ENCODE assay signal across 8 cellular contexts in the genomic region with DNA sequence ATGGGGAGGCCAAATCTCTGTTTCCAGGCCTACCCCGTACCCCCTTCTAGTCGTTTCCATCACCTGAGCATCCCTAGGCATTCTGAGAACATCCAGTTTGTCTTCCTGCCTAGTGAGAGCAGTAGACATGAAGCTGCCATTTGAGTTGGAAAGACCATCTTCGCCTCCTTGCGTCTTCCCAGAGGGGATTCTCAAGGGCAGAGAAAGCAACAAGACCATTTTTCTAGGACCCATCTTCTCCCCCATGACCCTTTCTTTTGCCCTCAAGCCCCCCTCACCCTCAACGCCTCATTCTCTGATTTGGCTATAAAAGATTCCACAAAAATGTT.
DNase-seq lines count a peak whose midpoint lies in the region; ATAC-seq and TF ChIP-seq lines count a peak whose summit lies in the region.

No MANE protein-coding gene starts in this region.

- no peak overlapping the region for H2AFZ ChIP-seq in PC-3 (ENCODE audit: low read length)

- no peaks in the 10 kb centered on the region for H3K27me3 ChIP-seq in CD8-positive, alpha-beta memory T cell (ENCODE audit: insufficient read depth, low read length, poor library complexity, severe bottlenecking)
- no peaks in the 10 kb centered on the region for H3K27me3 ChIP-seq in PC-3 (ENCODE audit: low read length)
- no peaks in the 10 kb centered on the region for H3K27me3 ChIP-seq in sigmoid colon

- no peak for TF ChIP-seq EP300 in sigmoid colon (IDR thresholded peaks at IDR 0.05)

- H4K20me1 ChIP-seq in PC-3 (ENCODE audit: low read length), result no peaks in the 10 kb centered on the region

- H3K9ac ChIP-seq in PC-3 (ENCODE audit: low read length), result peak overlapping the region; percentile 35; the same call in 1 of the 2 replicates

- H3K27ac ChIP-seq in CD8-positive, alpha-beta memory T cell (ENCODE audit: low read depth, low read length), result peak overlapping the region; percentile 65
- H3K27ac ChIP-seq in PC-3 (ENCODE audit: low read length) (peak overlapping the region; percentile 74), sigmoid colon (peak overlapping the region; percentile 48 to 86 (median 65))

- H3K4me3 ChIP-seq in CD8-positive, alpha-beta memory T cell (ENCODE audit: low read length), result peak overlapping the region; percentile 65
- H3K4me3 ChIP-seq in PC-3 (ENCODE audit: low read length), result 0 out of 2 replicates have a peak overlapping the region, but pooled peaks have one; percentile 4
- peak overlapping the region in 1 of 4 donors; percentile 5 for H3K4me3 ChIP-seq in sigmoid colon

- CTCF ChIA-PET in CD8-positive, alpha-beta memory T cell (lab: Charles Lee), result interaction anchor here (1.0 kb wide), 1 partner anchor 153 kb away, joined by 3 read pairs; no protein-coding TSS in a partner anchor
- CTCF ChIA-PET in PC-3 (lab: Charles Lee), result no interaction called here

- peak overlapping the region; percentile 22; the same call in 1 of the 2 replicates for H3K4me2 ChIP-seq in PC-3 (ENCODE audit: low read length)

- no peak for DNase-seq in CD8-positive, alpha-beta memory T cell
- DNase-seq in PC-3, result no peak
- peak in 1 of 3 experiments; percentile 8 for DNase-seq in effector memory CD8-positive, alpha-beta T cell
- DNase-seq in sigmoid colon, result no peak
- DNase-seq in DMS114 treated with DMSO at 0.1 percent for 48 hours (lab: John Stamatoyannopoulos, UW; ENCODE audit: unreplicated experiment), result no peak
- DNase-seq in EL, result no peak
- no peak for DNase-seq in SW480 (ENCODE audit: low spot score)

- peaks cover 3% of the 10 kb centered on the region for H3F3A ChIP-seq in PC-3 (ENCODE audit: low read length, unreplicated experiment)

- TF ChIP-seq CTCF in PC-3 (conservative IDR thresholded peaks at IDR 0.05; ENCODE audit: low read depth, low read length) (no peak), sigmoid colon (IDR thresholded peaks at IDR 0.05) (no peak)

- H3K4me3 Mint-ChIP-seq in CD8-positive, alpha-beta memory T cell, result peak overlapping the region; percentile 82 to 89 (median 86)
- H3K4me3 Mint-ChIP-seq in effector memory CD8-positive, alpha-beta T cell, result peak overlapping the region; percentile 88 to 89

- no peak for ATAC-seq in PC-3
- ATAC-seq in effector memory CD8-positive, alpha-beta T cell (replicated peaks), result no peak
- no peak for ATAC-seq in HG02970 (IDR thresholded peaks at IDR 0.05; ENCODE audit: low FRiP score, unreplicated experiment)

- H3K9me2 ChIP-seq in PC-3 (replicated peaks; ENCODE audit: low read length), result no peaks in the 10 kb centered on the region

- intact Hi-C loops in PC-3 (cut with micrococcal nuclease), result no loop called here
- intact Hi-C loops in sigmoid colon (cut with DNase I), result no loop called here

- peaks cover 0 to 2% (median 0%) of the 10 kb centered on the region in 5 donors for H3K9me3 Mint-ChIP-seq in CD8-positive, alpha-beta memory T cell
- H3K9me3 Mint-ChIP-seq in effector memory CD8-positive, alpha-beta T cell, result no peaks in the 10 kb centered on the region

- peaks cover 97% of the 10 kb centered on the region for H3K4me1 ChIP-seq in CD8-positive, alpha-beta memory T cell (ENCODE audit: insufficient read depth, low read length)
- H3K4me1 ChIP-seq in PC-3 (ENCODE audit: insufficient read depth, low read length), result peaks cover 40% of the 10 kb centered on the region
- H3K4me1 ChIP-seq in sigmoid colon, result peaks cover 0 to 62% (median 40%) of the 10 kb centered on the region in 4 donors

- peak overlapping the region; percentile 86 to 100 (median 99) for H3K27ac Mint-ChIP-seq in CD8-positive, alpha-beta memory T cell
- peak overlapping the region; percentile 100 for H3K27ac Mint-ChIP-seq in effector memory CD8-positive, alpha-beta T cell

- no TSS peak for BruUV-seq in PC-3 (replicated peaks; lab: Mats Ljungman, UMichigan)

- 82 to 89% methylated on average over 5 of the region's 5 CpGs for WGBS in sigmoid colon, 2 donors

- no peaks in the 10 kb centered on the region for H3K79me2 ChIP-seq in PC-3 (ENCODE audit: low read length)

- H3K36me3 Mint-ChIP-seq in CD8-positive, alpha-beta memory T cell, result peaks cover 0 to 15% (median 3%) of the 10 kb centered on the region in 3 donors
- peaks cover 41% of the 10 kb centered on the region for H3K36me3 Mint-ChIP-seq in effector memory CD8-positive, alpha-beta T cell (ENCODE audit: insufficient read depth)

- peaks cover 82 to 95% (median 95%) of the 10 kb centered on the region in 3 donors for H3K4me1 Mint-ChIP-seq in CD8-positive, alpha-beta memory T cell
- peaks cover 65 to 68% of the 10 kb centered on the region in 2 donors for H3K4me1 Mint-ChIP-seq in effector memory CD8-positive, alpha-beta T cell (ENCODE audit: low read depth in 2 of 2)

- POLR2A ChIA-PET in CD8-positive, alpha-beta memory T cell (lab: Charles Lee), result no interaction called here
- POLR2A ChIA-PET in PC-3 (lab: Charles Lee; ENCODE audit: unreplicated experiment), result no interaction called here

- TF ChIP-seq POLR2A in sigmoid colon (IDR thresholded peaks at IDR 0.05), result no peak

- H3K27me3 Mint-ChIP-seq in CD8-positive, alpha-beta memory T cell, result peaks cover 0 to 7% of the 10 kb centered on the region in 2 donors
- no peaks in the 10 kb centered on the region for H3K27me3 Mint-ChIP-seq in effector memory CD8-positive, alpha-beta T cell

- no peaks in the 10 kb centered on the region for H3K36me3 ChIP-seq in CD8-positive, alpha-beta memory T cell (ENCODE audit: insufficient read depth, low read length)
- H3K36me3 ChIP-seq in PC-3 (ENCODE audit: low read depth, low read length) (peaks cover 5% of the 10 kb centered on the region; the same call in 1 of the 2 replicates), sigmoid colon (peaks cover 0 to 20% (median 0%) of the 10 kb centered on the region in 4 donors)

- H3K9me3 ChIP-seq in CD8-positive, alpha-beta memory T cell (ENCODE audit: low read length), result no peaks in the 10 kb centered on the region
- no peaks in the 10 kb centered on the region for H3K9me3 ChIP-seq in PC-3 (ENCODE audit: low read length)
- no peaks in the 10 kb centered on the region for H3K9me3 ChIP-seq in sigmoid colon
